23 cellular contexts compared by ENCODE assay signal in the genomic region with DNA sequence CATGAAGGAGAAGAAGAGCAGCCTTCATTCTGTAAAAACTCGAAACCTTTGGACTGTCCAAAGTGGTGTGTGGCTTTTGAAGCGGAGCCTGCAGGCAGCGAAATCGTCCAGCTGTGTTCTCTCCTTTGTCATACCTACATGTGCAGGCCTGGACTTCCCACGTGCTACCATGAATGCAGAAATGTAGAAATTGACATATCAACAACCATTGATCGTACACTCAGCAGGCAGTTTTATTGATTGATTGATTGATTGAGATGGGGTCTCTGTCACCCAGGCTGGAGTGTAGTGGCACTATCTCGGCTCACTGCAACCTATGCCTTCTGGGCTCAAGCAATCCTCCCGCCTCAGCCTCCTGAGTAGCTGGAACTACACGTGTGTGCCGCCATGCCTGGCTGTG. TPM values are rescaled to one million over a fixed set of nuclear protein-coding genes. Genes with fewer than 3 reads are reported as not detected.
A peak's percentile ranks its signal among the peaks of the same experiment; 100 is the strongest.
DNase-seq lines count a peak whose midpoint lies in the region; ATAC-seq and TF ChIP-seq lines count a peak whose summit lies in the region.
"Had no signal": no experiment of that assay in that cellular context is flagged by ENCODE, and none has a peak within 500 bp of the region (broad histone marks: within the 10 kb centered on the region; RNA-seq: fewer than 3 reads in every experiment).

No MANE protein-coding gene starts in this region.

- H3K9me1 ChIP-seq in IMR-90 (ENCODE audit: insufficient read depth, low read length), result no peaks in the 10 kb centered on the region

- no peak for TF ChIP-seq CTCF in right atrium auricular region (IDR thresholded peaks at IDR 0.05)
- TF ChIP-seq CTCF in IMR-90 (conservative IDR thresholded peaks at IDR 0.05; ENCODE audit: low read depth, low read length), result no peak

- H3K9ac ChIP-seq in IMR-90 (ENCODE audit: low read depth, low read length), result no peak overlapping the region
- H3K9ac ChIP-seq: KMS-11 had no signal

- BruUV-seq in IMR-90 (replicated peaks; lab: Mats Ljungman, UMichigan), result no TSS peak

- no peak for TF ChIP-seq POLR2A in IMR-90 (IDR thresholded peaks at IDR 0.05; ENCODE audit: low read depth, low read length)

- dilution Hi-C loops in IMR-90 (cut with HindIII; ENCODE audit: low sequenced_read_pairs, unreplicated experiment), result no loop called here

- H4K8ac ChIP-seq in IMR-90 (ENCODE audit: low read depth in 2 of 2, low read length in 2 of 2), result no peak overlapping the region

- no peak for TF ChIP-seq RAD21 in IMR-90 (IDR thresholded peaks at IDR 0.05; ENCODE audit: low read length)

- no peak overlapping the region for H2BK20ac ChIP-seq in IMR-90 (ENCODE audit: low read depth, low read length)

- H3K56ac ChIP-seq in IMR-90 (ENCODE audit: extremely low read depth, insufficient read depth, low read length), result no peak overlapping the region

- no peak overlapping the region for H2BK5ac ChIP-seq in IMR-90 (ENCODE audit: low read depth, low read length, poor library complexity, severe bottlenecking)

- no peaks in the 10 kb centered on the region for H3K27me3 ChIP-seq in right atrium auricular region
- no peaks in the 10 kb centered on the region for H3K27me3 ChIP-seq in IMR-90 (ENCODE audit: control insufficient read depth, insufficient read depth, low read length)

- peaks cover 0 to 16% of the 10 kb centered on the region in 2 donors for H3K4me1 ChIP-seq in right atrium auricular region
- H3K4me1 ChIP-seq in IMR-90 (ENCODE audit: control insufficient read depth, insufficient read depth, low read length), result no peaks in the 10 kb centered on the region

- peaks cover 14% of the 10 kb centered on the region for H4K20me1 ChIP-seq in IMR-90 (ENCODE audit: insufficient read depth, low read length)

- no peak overlapping the region for H3K23ac ChIP-seq in IMR-90 (ENCODE audit: low read depth, low read length)

- H4K5ac ChIP-seq in IMR-90 (ENCODE audit: low read depth, low read length), result no peak overlapping the region

- H2AFZ ChIP-seq in IMR-90 (replicated peaks; ENCODE audit: low read length, poor library complexity), result no peak overlapping the region

- DNase-seq in right atrium auricular region (ENCODE audit: low spot score) (peak; percentile 51), left cardiac atrium (no peak), IMR-90 (no peak), islet precursor cell (peak; percentile 33), posterior vena cava (ENCODE audit: low spot score) (no peak)
- no peak for DNase-seq in stimulated activated CD4-positive, alpha-beta T cell treated with anti-CD3 and anti-CD28 coated beads, Interleukin-15, amount 100 ng/mL, for 24 hours
- DNase-seq: AML-193; C1 segment of cervical spinal cord; CD8-positive, alpha-beta memory T cell; DMS 273 treated with DMSO at 0.1 percent for 48 hours; DMS79; GF-D8; HCEC 1CT; MM.1S; NCI-H2029; NCI-H446; NCI-H524 treated with DMSO at 0.1 percent for 48 hours; NCI-H82; NK-92 treated with Interleukin-12 subunit alpha and Interleukin-12 subunit beta, amount 100 ng/mL, for 24 hours; PC-3 had no signal

- POLR2A ChIA-PET in IMR-90 (lab: Charles Lee; ENCODE audit: unreplicated experiment), result no interaction called here

- no peak overlapping the region for H2BK15ac ChIP-seq in IMR-90 (ENCODE audit: low read depth, low read length)

- ATAC-seq in left cardiac atrium, result no peak
- ATAC-seq in IMR-90 (ENCODE audit: low read depth), result no peak
- ATAC-seq in HG03139 (IDR thresholded peaks at IDR 0.05; ENCODE audit: unreplicated experiment), result no peak
- ATAC-seq: A549, PC-3 had no signal

- H3K9me3 ChIP-seq in right atrium auricular region (no peaks in the 10 kb centered on the region), IMR-90 (ENCODE audit: control insufficient read depth, insufficient read depth, low read length) (no peaks in the 10 kb centered on the region)
- H3K9me3 ChIP-seq: A549 had no signal

- CTCF ChIA-PET in IMR-90 (lab: Yijun Ruan, JAX), result no interaction called here

- no peak overlapping the region for H3K14ac ChIP-seq in IMR-90 (replicated peaks; ENCODE audit: low read depth, low read length)

- H3K4me2 ChIP-seq in IMR-90 (ENCODE audit: low read depth, low read length), result no peak overlapping the region
- H3K4me2 ChIP-seq: A549, KMS-11 had no signal

- in situ Hi-C loops in IMR-90 (cut with MboI; ENCODE audit: low sequenced_read_pairs), result no loop called here

- no peak overlapping the region for H3K4ac ChIP-seq in IMR-90 (ENCODE audit: low read depth, low read length)

- no peak overlapping the region for H2BK120ac ChIP-seq in IMR-90 (ENCODE audit: low read depth, low read length)

- H3K18ac ChIP-seq in IMR-90 (ENCODE audit: low read depth, low read length), result no peak overlapping the region

- H3K4me3 ChIP-seq in right atrium auricular region (no peak overlapping the region), IMR-90 (ENCODE audit: insufficient read depth, low read depth, low read length) (no peak overlapping the region)
- H3K4me3 ChIP-seq: A549 had no signal

- intact Hi-C loops in left cardiac atrium (cut with DNase I) (no loop called here), IMR-90 (cut with micrococcal nuclease) (no loop called here), posterior vena cava (cut with DNase I) (no loop called here)

- no peak overlapping the region for H4K91ac ChIP-seq in IMR-90 (ENCODE audit: insufficient read depth, low read depth, low read length)

- H3K27ac ChIP-seq in right atrium auricular region (no peak overlapping the region), IMR-90 (ENCODE audit: insufficient read depth, low read length) (no peak overlapping the region)
- H3K27ac ChIP-seq: A549, KMS-11 had no signal

- no peak overlapping the region for H2AK9ac ChIP-seq in IMR-90 (replicated peaks; ENCODE audit: low read depth, low read length, poor library complexity)

- H3K36me3 ChIP-seq in right atrium auricular region (peaks cover 7% of the 10 kb centered on the region), IMR-90 (ENCODE audit: control insufficient read depth, insufficient read depth, low read length) (peaks cover 7% of the 10 kb centered on the region)

- H3K79me1 ChIP-seq in IMR-90 (ENCODE audit: low read depth in 1 of 2, low read length in 2 of 2), result peaks cover 0 to 5% of the 10 kb centered on the region in 2 experiments; a peak in 1 of 4 replicates

- 100% methylated on average over 2 of the region's 10 CpGs; no CpG with 5 or more reads in 1 of the 2 experiments for WGBS in IMR-90 (ENCODE audit: extremely low coverage in 2 of 2, insufficient read length in 1 of 2), 2 experiments

- H2AK5ac ChIP-seq in IMR-90 (ENCODE audit: low read depth, low read length), result peak overlapping the region; percentile 27; the same call in 1 of the 2 replicates

TF ChIP-seq in IMR-90, 13 proteins besides CTCF, POLR2A, EP300 and RAD21:
- TF ChIP-seq CEBPB (IDR thresholded peaks at IDR 0.05; ENCODE audit: low read depth, low read length) (no peak), MXI1 (IDR thresholded peaks at IDR 0.05; ENCODE audit: borderline replicate concordance, low read depth, low read length) (no peak), BHLHE40 (IDR thresholded peaks at IDR 0.05; ENCODE audit: low read depth, low read length) (no peak), MAZ (IDR thresholded peaks at IDR 0.05; ENCODE audit: borderline replicate concordance, low read depth, low read length) (no peak), RCOR1 (IDR thresholded peaks at IDR 0.05; ENCODE audit: insufficient replicate concordance, low read length) (no peak), CHD1 (IDR thresholded peaks at IDR 0.05; ENCODE audit: low read depth, low read length) (no peak), RFX5 (IDR thresholded peaks at IDR 0.05; ENCODE audit: low read depth, low read length) (no peak), NFE2L2 (IDR thresholded peaks at IDR 0.05; ENCODE audit: low read depth, low read length) (no peak), SMC3 (IDR thresholded peaks at IDR 0.05; ENCODE audit: low read depth, low read length) (no peak), MAFK (IDR thresholded peaks at IDR 0.05; ENCODE audit: low read depth, low read length) (no peak)
- TF ChIP-seq, protein P1, sequence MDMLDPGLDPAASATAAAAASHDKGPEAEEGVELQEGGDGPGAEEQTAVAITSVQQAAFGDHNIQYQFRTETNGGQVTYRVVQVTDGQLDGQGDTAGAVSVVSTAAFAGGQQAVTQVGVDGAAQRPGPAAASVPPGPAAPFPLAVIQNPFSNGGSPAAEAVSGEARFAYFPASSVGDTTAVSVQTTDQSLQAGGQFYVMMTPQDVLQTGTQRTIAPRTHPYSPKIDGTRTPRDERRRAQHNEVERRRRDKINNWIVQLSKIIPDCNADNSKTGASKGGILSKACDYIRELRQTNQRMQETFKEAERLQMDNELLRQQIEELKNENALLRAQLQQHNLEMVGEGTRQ (IDR thresholded peaks at IDR 0.05; ENCODE audit: low read depth, low read length), result no peak
- TF ChIP-seq, protein P2, sequence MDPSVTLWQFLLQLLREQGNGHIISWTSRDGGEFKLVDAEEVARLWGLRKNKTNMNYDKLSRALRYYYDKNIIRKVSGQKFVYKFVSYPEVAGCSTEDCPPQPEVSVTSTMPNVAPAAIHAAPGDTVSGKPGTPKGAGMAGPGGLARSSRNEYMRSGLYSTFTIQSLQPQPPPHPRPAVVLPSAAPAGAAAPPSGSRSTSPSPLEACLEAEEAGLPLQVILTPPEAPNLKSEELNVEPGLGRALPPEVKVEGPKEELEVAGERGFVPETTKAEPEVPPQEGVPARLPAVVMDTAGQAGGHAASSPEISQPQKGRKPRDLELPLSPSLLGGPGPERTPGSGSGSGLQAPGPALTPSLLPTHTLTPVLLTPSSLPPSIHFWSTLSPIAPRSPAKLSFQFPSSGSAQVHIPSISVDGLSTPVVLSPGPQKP (IDR thresholded peaks at IDR 0.05; ENCODE audit: borderline replicate concordance, low read depth, low read length), result no peak

RNA-seq across cellular contexts. Expression of gene HAPSTR1, which starts 2.6 kb away (rescaled TPM):
- 10 to 100 TPM; 36.1 to 38.6 TPM for total RNA-seq in right atrium auricular region
- total RNA-seq in left cardiac atrium, result 10 to 100 TPM; 35.6 to 50.5 TPM
- 56.5 and 81.9 TPM in 2 replicates for total RNA-seq in IMR-90 (2012; rRNA removed)
- 18.4 and 22.2 TPM in 2 replicates for polyA plus RNA-seq in IMR-90 (2012; rRNA removed)
- polyA plus RNA-seq in IMR-90 (2012; cell fraction: cytosol; rRNA removed), result 5.9 and 7.3 TPM in 2 replicates
- polyA plus RNA-seq in IMR-90 (2012; cell fraction: nucleus; rRNA removed; ENCODE audit: low replicate concordance), result 5.7 and 23.8 TPM in 2 replicates
- 10 to 100 TPM; 63.9 to 65.7 TPM for total RNA-seq in posterior vena cava

Comparison
In these comparisons a context has a peak if more than half of its experiments do, and no peak if none do; other contexts are left out.
1. DNase-seq: peak in right atrium auricular region (single experiment) and islet precursor cell (single experiment); none in left cardiac atrium (single experiment), IMR-90 (single experiment), stimulated activated CD4-positive, alpha-beta T cell treated with anti-CD3 and anti-CD28 coated beads, Interleukin-15, amount 100 ng/mL, for 24 hours (single experiment) and posterior vena cava (single experiment).